Comparison of ENCODE assay signal across 28 cellular contexts in genomic region chr3:177561365-177561764, GRCh38.
DNase-seq lines count a peak whose midpoint lies in the region.
"Had no signal": no experiment of that assay in that cellular context is flagged by ENCODE, and none has a peak within 500 bp of the region (broad histone marks: within the 10 kb centered on the region; RNA-seq: fewer than 3 reads in every experiment).

No MANE protein-coding gene starts in this region.

- no peaks in the 10 kb centered on the region for H3K27me3 ChIP-seq in mesendoderm (ENCODE audit: insufficient read depth, low read length, poor library complexity)
- H3K27me3 ChIP-seq: Peyer's patch had no signal

- H3K27ac ChIP-seq in SK-N-MC (0 out of 2 replicates have a peak overlapping the region, but pooled peaks have one; percentile 23), mesendoderm (ENCODE audit: low read depth, low read length) (no peak overlapping the region)
- H3K27ac ChIP-seq: HL-60, Peyer's patch had no signal

- no peaks in the 10 kb centered on the region for H3K4me1 ChIP-seq in mesendoderm (ENCODE audit: control insufficient read depth, low read depth, low read length)
- H3K4me1 ChIP-seq: Peyer's patch had no signal

- H3K4me3 ChIP-seq in SK-N-MC (no peak overlapping the region), mesendoderm (ENCODE audit: low read length) (no peak overlapping the region)
- H3K4me3 ChIP-seq: HAP-1, Peyer's patch had no signal

- no peak overlapping the region for H3K56ac ChIP-seq in mesendoderm (ENCODE audit: low read length)

- DNase-seq in NCI-H748 (lab: John Stamatoyannopoulos, UW; ENCODE audit: unreplicated experiment): peak; percentile 20
- DNase-seq in NCI-H748 treated with DMSO at 0.1 percent for 48 hours (lab: John Stamatoyannopoulos, UW): no peak
- DNase-seq in NCI-H1092 (lab: John Stamatoyannopoulos, UW): peak; percentile 39
- DNase-seq in SK-N-MC (ENCODE audit: low read depth, low spot score): no peak
- peak; percentile 18 for DNase-seq in mesendoderm
- DNase-seq in NCI-H446 (lab: John Stamatoyannopoulos, UW): no peak
- no peak for DNase-seq in G401 (ENCODE audit: low spot score)
- DNase-seq in HPDE6-E6E7 (ENCODE audit: extremely low spot score): no peak
- DNase-seq: 8988T; AML-193; CD4-positive, alpha-beta memory T cell; COR-L47; DMS79; EL; GF-D8; GOT3; HFFc6; Karpas-422; NCI-H2029; NCI-H2171; NCI-H226; NCI-H510A treated with DMSO at 0.1 percent for 48 hours; NCI-H82; Peyer's patch; SHP77 treated with DMSO at 0.1 percent for 48 hours; T-helper 2 cell had no signal

- H4K8ac ChIP-seq in mesendoderm (ENCODE audit: low read depth, low read length): no peak overlapping the region

- no peak overlapping the region for H2BK120ac ChIP-seq in mesendoderm (ENCODE audit: low read depth, low read length)

- no peaks in the 10 kb centered on the region for H3K79me2 ChIP-seq in mesendoderm (ENCODE audit: control insufficient read depth, insufficient read depth, low read length)

- no peaks in the 10 kb centered on the region for H3K79me1 ChIP-seq in mesendoderm (ENCODE audit: low read length)

- no peak overlapping the region for H3K18ac ChIP-seq in mesendoderm (ENCODE audit: low read length)

- H3K9me3 ChIP-seq in SK-N-MC (ENCODE audit: low read depth, low read length): no peaks in the 10 kb centered on the region
- H3K9me3 ChIP-seq: HAP-1, Peyer's patch had no signal

- H3K36me3 ChIP-seq in SK-N-MC (ENCODE audit: insufficient read depth, low read length): no peaks in the 10 kb centered on the region
- no peaks in the 10 kb centered on the region for H3K36me3 ChIP-seq in mesendoderm (ENCODE audit: control insufficient read depth, insufficient read depth, low read length)
- H3K36me3 ChIP-seq: HAP-1, Peyer's patch had no signal

- H2AK5ac ChIP-seq in mesendoderm (ENCODE audit: low read length): no peak overlapping the region

- H2BK5ac ChIP-seq in mesendoderm (ENCODE audit: low read length): no peak overlapping the region

- no peak overlapping the region for H3K23ac ChIP-seq in mesendoderm (ENCODE audit: low read length)

- no peak overlapping the region for H2BK15ac ChIP-seq in mesendoderm (replicated peaks; ENCODE audit: low read depth)

- no peak overlapping the region for H3K9ac ChIP-seq in SK-N-MC (ENCODE audit: insufficient read length)
- H3K9ac ChIP-seq in mesendoderm (ENCODE audit: low read length): no peak overlapping the region

- no peak overlapping the region for H4K5ac ChIP-seq in mesendoderm (ENCODE audit: low read length)

- no peak overlapping the region for H3K4me2 ChIP-seq in mesendoderm (ENCODE audit: low read length)

- H3K4ac ChIP-seq in mesendoderm (ENCODE audit: low read depth, low read length): no peak overlapping the region

- in situ Hi-C loops in G401 (cut with HindIII; ENCODE audit: low sequenced_read_pairs): no loop called here

- no CpG with 5 or more reads among the region's 5 CpGs for WGBS in mesendoderm (ENCODE audit: extremely low coverage, insufficient coverage, low lambda C conversion rate)

Comparison
In these comparisons a context has a peak if more than half of its experiments do, and no peak if none do; other contexts are left out.
1. DNase-seq: peak in NCI-H748 (single experiment), NCI-H1092 (single experiment) and mesendoderm (single experiment); none in NCI-H748 treated with DMSO at 0.1 percent for 48 hours (single experiment), SK-N-MC (single experiment), NCI-H446 (0 of 2), G401 (single experiment) and HPDE6-E6E7 (single experiment).